In the genomic region with DNA sequence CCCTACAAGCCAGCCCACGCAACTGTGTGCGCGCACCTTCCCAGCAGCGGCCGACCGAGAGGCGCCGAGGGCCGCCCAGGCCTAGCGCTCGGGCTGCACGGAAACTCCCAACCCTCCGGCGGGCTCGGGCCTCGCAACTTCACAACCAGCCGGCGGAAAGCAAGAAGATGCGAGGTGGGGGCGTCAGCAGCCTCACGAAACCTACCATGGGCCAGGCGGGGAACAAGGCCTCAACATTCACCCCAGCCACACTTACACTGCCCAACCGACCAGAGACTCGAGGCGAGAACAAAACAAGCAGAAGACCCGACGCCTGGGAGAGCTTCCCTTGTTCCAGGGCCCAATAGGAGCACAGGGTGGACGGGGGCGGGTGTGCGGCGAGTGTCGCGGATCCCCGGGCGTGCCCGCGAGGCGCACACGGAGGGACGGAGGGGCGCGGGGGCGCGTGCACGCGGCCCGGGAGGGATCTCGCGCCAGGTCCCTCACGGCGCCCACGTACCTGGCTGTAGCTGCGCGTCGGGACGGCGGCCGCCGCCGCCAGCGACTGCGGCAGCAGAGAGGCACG, we compare ENCODE assay signal across 8 cellular contexts. TPM values are rescaled to one million over a fixed set of nuclear protein-coding genes. Genes with fewer than 3 reads are reported as not detected.
A peak's percentile ranks its signal among the peaks of the same experiment; 100 is the strongest.
DNase-seq lines count a peak whose midpoint lies in the region; ATAC-seq and TF ChIP-seq lines count a peak whose summit lies in the region.

No MANE protein-coding gene starts in this region.

- no peak for TF ChIP-seq CTCF in chondrocyte (IDR thresholded peaks at IDR 0.05)

- POLR2A ChIA-PET in activated CD4-positive, alpha-beta T cell treated with anti-CD3 and anti-CD28 coated beads for 36 hours (lab: Charles Lee), result interaction anchor here (0.6 to 1.0 kb wide), 2 partner anchors 133 to 164 kb away, joined by 6 to 7 read pairs; no protein-coding TSS in a partner anchor

- intact Hi-C loops in activated CD4-positive, alpha-beta T cell treated with anti-CD3 and anti-CD28 coated beads for 36 hours (cut with DNase I, micrococcal nuclease), result loop anchor here (1.0 to 5.0 kb wide), 11 partner anchors 63 to 168 kb away; partner anchors contain the start of genes DCK (in 2 of the 2), MOB1B (in 2 of the 2) and UTP3 (in 1 of the 2)
- intact Hi-C loops in left colon (cut with DNase I, micrococcal nuclease), result loop anchor here in 1 of 2 donors (5.0 to 10.0 kb wide), 2 partner anchors 134 to 153 kb away; partner anchors contain the start of gene DCK

- H3K9me3 Mint-ChIP-seq in activated CD4-positive, alpha-beta T cell treated with anti-CD3 and anti-CD28 coated beads for 36 hours (ENCODE audit: low read depth), result no peaks in the 10 kb centered on the region
- no peaks in the 10 kb centered on the region for H3K9me3 Mint-ChIP-seq in chondrocyte (ENCODE audit: low read depth)

- H3K4me1 Mint-ChIP-seq in activated CD4-positive, alpha-beta T cell treated with anti-CD3 and anti-CD28 coated beads for 36 hours, result peaks cover 49% of the 10 kb centered on the region
- peaks cover 20% of the 10 kb centered on the region for H3K4me1 Mint-ChIP-seq in chondrocyte (ENCODE audit: low read depth)

- peak overlapping the region; percentile 95 for H3K27ac Mint-ChIP-seq in activated CD4-positive, alpha-beta T cell treated with anti-CD3 and anti-CD28 coated beads for 36 hours
- peak overlapping the region; percentile 97 for H3K27ac Mint-ChIP-seq in chondrocyte (ENCODE audit: unreplicated experiment)

- H3K4me3 Mint-ChIP-seq in activated CD4-positive, alpha-beta T cell treated with anti-CD3 and anti-CD28 coated beads for 36 hours, result peak overlapping the region; percentile 94
- H3K4me3 Mint-ChIP-seq in chondrocyte (ENCODE audit: unreplicated experiment), result peak overlapping the region; percentile 95

- ATAC-seq in HG02970 (IDR thresholded peaks at IDR 0.05; ENCODE audit: low FRiP score, unreplicated experiment), result peak; percentile 51
- peak; percentile 42 for ATAC-seq in activated CD4-positive, alpha-beta T cell treated with anti-CD3 and anti-CD28 coated beads for 36 hours
- peak; percentile 73 for ATAC-seq in left colon

- peaks cover 30% of the 10 kb centered on the region for H3K36me3 Mint-ChIP-seq in activated CD4-positive, alpha-beta T cell treated with anti-CD3 and anti-CD28 coated beads for 36 hours (ENCODE audit: low read depth)
- H3K36me3 Mint-ChIP-seq in chondrocyte (ENCODE audit: low read depth), result peaks cover 4% of the 10 kb centered on the region

- H3K27me3 Mint-ChIP-seq in activated CD4-positive, alpha-beta T cell treated with anti-CD3 and anti-CD28 coated beads for 36 hours, result no peaks in the 10 kb centered on the region
- no peaks in the 10 kb centered on the region for H3K27me3 Mint-ChIP-seq in chondrocyte (ENCODE audit: low read depth)

- CTCF ChIA-PET in activated CD4-positive, alpha-beta T cell treated with anti-CD3 and anti-CD28 coated beads for 36 hours (lab: Charles Lee), result interaction anchor here (0.8 to 1.6 kb wide), 6 partner anchors 11 to 171 kb away, joined by 3 to 6 read pairs (median 3); no protein-coding TSS in a partner anchor

- DNase-seq in NCI-H82 (lab: John Stamatoyannopoulos, UW) (peak; percentile 64), NCI-H82 treated with DMSO at 0.1 percent for 48 hours (lab: John Stamatoyannopoulos, UW; ENCODE audit: unreplicated experiment) (no peak), NCI-H2107 (lab: John Stamatoyannopoulos, UW) (peak; percentile 6), chondrocyte (ENCODE audit: low spot score) (no peak), left colon (peak; percentile 66 to 78)
- peak; percentile 83 for DNase-seq in activated CD4-positive, alpha-beta T cell treated with anti-CD3 and anti-CD28 coated beads for 36 hours
- peak; percentile 54 to 64 for DNase-seq in stimulated activated CD4-positive, alpha-beta T cell treated with anti-CD3 and anti-CD28 coated beads, Interleukin-1b, Interleukin-23, amount 100 ng/mL, for 4 hours (ENCODE audit: low read depth in 2 of 2)

RNA-seq across cellular contexts. Expression of gene GRSF1, which starts 0.6 kb away (rescaled TPM):
- 100 to 1,000 TPM in 1 of 2 experiments, 10 to 100 TPM in 1; 96.8 to 115 TPM for total RNA-seq in activated CD4-positive, alpha-beta T cell treated with anti-CD3 and anti-CD28 coated beads for 36 hours
- total RNA-seq in chondrocyte, result 79.5 to 84.6 TPM (median 83.4 TPM) in 3 replicates
- 10 to 100 TPM; 79.3 to 86.0 TPM for total RNA-seq in left colon

Comparison
In these comparisons a context has a peak if more than half of its experiments do, and no peak if none do; other contexts are left out.
1. DNase-seq: peak in NCI-H82 (single experiment), NCI-H2107 (single experiment), activated CD4-positive, alpha-beta T cell treated with anti-CD3 and anti-CD28 coated beads for 36 hours (single experiment), left colon (2 of 2) and stimulated activated CD4-positive, alpha-beta T cell treated with anti-CD3 and anti-CD28 coated beads, Interleukin-1b, Interleukin-23, amount 100 ng/mL, for 4 hours (2 of 2); none in NCI-H82 treated with DMSO at 0.1 percent for 48 hours (single experiment) and chondrocyte (single experiment).
2. Peak in every context shown above with its lines, with median percentiles within 50 percentile points of each other: ATAC-seq.